1 cellular context compared by ENCODE assay signal in genomic region chr6:37110455-37111155, GRCh38.
A peak's percentile ranks its signal among the peaks of the same experiment; 100 is the strongest.
TF ChIP-seq lines count a peak whose summit lies in the region.

No MANE protein-coding gene starts in this region.

TF ChIP-seq in HepG2, 621 proteins besides CTCF, POLR2A, EP300 and RAD21 (continued from another document):
- TF ChIP-seq ZNF142 (CRISPR knock-in tag; IDR thresholded peaks at IDR 0.05) (no peak), ZFP37 (CRISPR knock-in tag; IDR thresholded peaks at IDR 0.05; ENCODE audit: borderline replicate concordance) (peak; percentile 55; the same call in 1 of the 2 replicates), ZNF878 (CRISPR knock-in tag; IDR thresholded peaks at IDR 0.05) (peak; percentile 49; the same call in 1 of the 2 replicates), ZNF160 (CRISPR knock-in tag; IDR thresholded peaks at IDR 0.05) (no peak), RNF2 (conservative IDR thresholded peaks at IDR 0.05; ENCODE audit: low read depth) (no peak), THAP11 (CRISPR knock-in tag; IDR thresholded peaks at IDR 0.05) (peak; percentile 83), ZBTB39 (CRISPR knock-in tag; IDR thresholded peaks at IDR 0.05) (no peak), PCBP2 (optimal IDR thresholded peaks at IDR 0.05; ENCODE audit: low read depth, low read length, poor library complexity, severe bottlenecking) (no peak), DPF2 (CRISPR knock-in tag; IDR thresholded peaks at IDR 0.05; ENCODE audit: borderline replicate concordance, low read depth) (peak; percentile 87), MBD4 (IDR thresholded peaks at IDR 0.05; ENCODE audit: borderline replicate concordance, low read length) (no peak; the same call in 1 of the 2 replicates), ZNF549 (CRISPR knock-in tag; IDR thresholded peaks at IDR 0.05) (no peak), SIX4 (CRISPR knock-in tag; IDR thresholded peaks at IDR 0.05) (peak; percentile 75), ZNF839 (CRISPR knock-in tag; IDR thresholded peaks at IDR 0.05; ENCODE audit: borderline replicate concordance) (no peak), ZNF543 (CRISPR knock-in tag; IDR thresholded peaks at IDR 0.05) (no peak), ZFAT (CRISPR knock-in tag; conservative IDR thresholded peaks at IDR 0.05) (no peak), XBP1 (CRISPR knock-in tag; IDR thresholded peaks at IDR 0.05) (no peak), BCL3 (CRISPR knock-in tag; IDR thresholded peaks at IDR 0.05) (0 out of 2 replicates have a peak, but pooled peaks have one; percentile 46)
